9 cellular contexts compared by ENCODE assay signal in the genomic region with DNA sequence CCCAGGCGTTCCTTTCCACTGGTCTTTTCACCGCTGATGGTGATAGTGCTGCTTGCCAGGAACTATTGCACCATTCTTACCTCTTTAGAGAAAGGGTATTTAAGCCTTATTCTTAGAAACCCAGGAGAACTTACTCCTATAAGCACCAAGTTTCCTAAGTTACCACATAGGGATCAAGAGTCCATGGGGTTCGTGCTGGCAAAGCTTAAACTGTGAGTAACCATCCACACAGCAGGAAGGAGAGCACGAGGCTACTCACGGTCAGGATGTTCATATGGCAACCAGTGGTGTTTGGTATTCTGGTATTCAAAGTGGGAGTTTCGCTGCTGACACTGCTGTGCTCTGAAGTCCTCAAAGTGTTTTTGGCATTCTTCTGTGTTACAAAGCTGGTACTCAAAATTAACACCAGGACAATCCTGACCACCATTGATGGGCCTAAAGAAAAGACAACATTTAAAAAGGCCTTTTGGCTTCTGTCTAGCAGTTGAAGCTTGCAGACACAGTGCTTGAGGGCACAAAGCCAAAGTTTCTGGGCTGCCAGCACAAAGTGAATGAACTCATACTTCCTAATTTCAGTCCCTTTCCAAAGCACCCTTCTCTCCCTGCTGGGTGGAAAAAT.
A peak's percentile ranks its signal among the peaks of the same experiment; 100 is the strongest.
DNase-seq lines count a peak whose midpoint lies in the region; ATAC-seq, FAIRE-seq and TF ChIP-seq lines count a peak whose summit lies in the region.
"Had no signal": no experiment of that assay in that cellular context is flagged by ENCODE, and none has a peak within 500 bp of the region (broad histone marks: within the 10 kb centered on the region; RNA-seq: fewer than 3 reads in every experiment).

No MANE protein-coding gene starts in this region.

- H4K8ac ChIP-seq in neuronal stem cell (ENCODE audit: low read depth, low read length), result no peak overlapping the region

- no peaks in the 10 kb centered on the region for H3K4me1 Mint-ChIP-seq in progenitor cell of endocrine pancreas (ENCODE audit: low read depth)

- peaks cover 8 to 26% of the 10 kb centered on the region in 2 donors for H3K4me1 ChIP-seq in neuronal stem cell (ENCODE audit: control insufficient read depth in 2 of 2, insufficient read depth in 1 of 2, low read depth in 1 of 2, low read length in 2 of 2)

- no peak overlapping the region for H3K4ac ChIP-seq in neuronal stem cell (ENCODE audit: low read length)

- H3K4me3 Mint-ChIP-seq in progenitor cell of endocrine pancreas (ENCODE audit: low read depth), result no peak overlapping the region

- no peak for TF ChIP-seq POLR2A in GM12892 (IDR thresholded peaks at IDR 0.05; ENCODE audit: low read depth, low read length)

- H3K36me3 ChIP-seq in neuronal stem cell (replicated peaks in 1 of 2; ENCODE audit: control insufficient read depth in 2 of 2, insufficient read depth in 2 of 2, low read length in 2 of 2), result no peaks in the 10 kb centered on the region

- no peak overlapping the region for H3K4me2 ChIP-seq in neuronal stem cell (ENCODE audit: insufficient read depth, low read length, poor library complexity, severe bottlenecking)

- peak; percentile 81 for DNase-seq in Ammon's horn (ENCODE audit: low spot score)
- DNase-seq in RKO (ENCODE audit: low spot score), result peak; percentile 37
- DNase-seq in fibroblast of pulmonary artery (ENCODE audit: low read depth), result peak; percentile 96
- DNase-seq in neuronal stem cell (ENCODE audit: low spot score), result peak; percentile 12
- DNase-seq in GM12892 (ENCODE audit: insufficient read length), result no peak
- DNase-seq in progenitor cell of endocrine pancreas (ENCODE audit: low spot score, unreplicated experiment), result no peak

- H2BK120ac ChIP-seq in neuronal stem cell (ENCODE audit: low read depth, low read length), result no peak overlapping the region

- no peak overlapping the region for H3K14ac ChIP-seq in neuronal stem cell (ENCODE audit: low read length)

- peaks cover 0 to 2% of the 10 kb centered on the region in 2 donors for H3K9me3 ChIP-seq in neuronal stem cell (replicated peaks in 1 of 2; ENCODE audit: control insufficient read depth in 2 of 2, insufficient read depth in 1 of 2, low read depth in 1 of 2, low read length in 2 of 2)

- H3K9me3 Mint-ChIP-seq in progenitor cell of endocrine pancreas (ENCODE audit: low read depth), result no peaks in the 10 kb centered on the region

- no peak overlapping the region for H2BK12ac ChIP-seq in neuronal stem cell (ENCODE audit: low read length)

- H2AFZ ChIP-seq in neuronal stem cell (ENCODE audit: low read length), result peak overlapping the region; percentile 42

- H3K27ac Mint-ChIP-seq in progenitor cell of endocrine pancreas, result no peak overlapping the region

- H3K18ac ChIP-seq in neuronal stem cell (ENCODE audit: low read length), result no peak overlapping the region

- no peak overlapping the region for H3K4me3 ChIP-seq in fibroblast of pulmonary artery (replicated peaks; ENCODE audit: low read depth, low read length)
- H3K4me3 ChIP-seq in neuronal stem cell (ENCODE audit: low read length in 2 of 2), result no peak overlapping the region

- no peaks in the 10 kb centered on the region for H3K36me3 Mint-ChIP-seq in progenitor cell of endocrine pancreas (ENCODE audit: insufficient read depth)

- no peak for TF ChIP-seq CTCF in fibroblast of pulmonary artery (IDR thresholded peaks at IDR 0.05; ENCODE audit: low read length, missing control alignments)
- TF ChIP-seq CTCF in progenitor cell of endocrine pancreas (IDR thresholded peaks at IDR 0.05; ENCODE audit: unreplicated experiment), result no peak

- no peak for ATAC-seq in GM21367 (IDR thresholded peaks at IDR 0.05; ENCODE audit: unreplicated experiment)
- no peak for ATAC-seq in HG03039 (IDR thresholded peaks at IDR 0.05; ENCODE audit: unreplicated experiment)
- ATAC-seq: Panc1 had no signal

- no peak overlapping the region for H2AK5ac ChIP-seq in neuronal stem cell (ENCODE audit: low read depth, low read length)

- no peak overlapping the region for H3K23ac ChIP-seq in neuronal stem cell (ENCODE audit: low read depth, low read length, poor library complexity)

- H3K79me1 ChIP-seq in neuronal stem cell (ENCODE audit: low read depth, low read length), result no peaks in the 10 kb centered on the region

- H2BK5ac ChIP-seq in neuronal stem cell (ENCODE audit: low read length), result no peak overlapping the region

- no peak overlapping the region for H4K91ac ChIP-seq in neuronal stem cell (ENCODE audit: low read depth, low read length, poor library complexity)

- H3K27ac ChIP-seq in neuronal stem cell (replicated peaks; ENCODE audit: low read length), result peak overlapping the region; percentile 36

- FAIRE-seq in GM12892 (lab: Jason Lieb, UNC), result no peak

- H3K9ac ChIP-seq in neuronal stem cell (ENCODE audit: low read depth, low read length, poor library complexity), result no peak overlapping the region

- H3K27me3 Mint-ChIP-seq in progenitor cell of endocrine pancreas, result no peaks in the 10 kb centered on the region

- H3K27me3 ChIP-seq in neuronal stem cell (ENCODE audit: control insufficient read depth in 3 of 3, insufficient read depth in 3 of 3, low read depth in 1 of 3, low read length in 3 of 3), result no peaks in the 10 kb centered on the region

- H2BK15ac ChIP-seq in neuronal stem cell (ENCODE audit: low read length), result no peak overlapping the region

- no CpG with 5 or more reads among the region's 6 CpGs for WGBS in neuronal stem cell (ENCODE audit: extremely low coverage in 2 of 2, insufficient read length in 2 of 2, insufficient replicate concordance in 1 of 2), 2 donors

Comparison
In these comparisons a context has a peak if more than half of its experiments do, and no peak if none do; other contexts are left out.
1. DNase-seq: peak in Ammon's horn (single experiment), RKO (single experiment), fibroblast of pulmonary artery (single experiment) and neuronal stem cell (single experiment); none in GM12892 (single experiment) and progenitor cell of endocrine pancreas (single experiment).